ENCODE assay signal across 28 cellular contexts in genomic region chr3:53747559-53747958, GRCh38.
"Had no signal": no experiment of that assay in that cellular context is flagged by ENCODE, and none has a peak within 500 bp of the region (broad histone marks: within the 10 kb centered on the region; RNA-seq: fewer than 3 reads in every experiment).

No MANE protein-coding gene starts in this region.

- FAIRE-seq: astrocyte had no signal

- H3K4me1 Mint-ChIP-seq: activated CD4-positive, alpha-beta T cell treated with anti-CD3 and anti-CD28 coated beads for 36 hours; brain had no signal

- H3K27me3 Mint-ChIP-seq: activated T-helper 17 cell treated with anti-CD3 and anti-CD28 coated beads, Interleukin-2, amount 50 U/mL, for 72 hours had no signal

- H3K36me3 ChIP-seq: SJCRH30 had no signal

- H3K9me3 ChIP-seq: SJCRH30, SK-N-SH had no signal

- H3K4me2 ChIP-seq: KMS-11, SK-N-SH had no signal

- H3K4me1 ChIP-seq: SJCRH30 had no signal

- DNase-seq: activated CD4-positive, alpha-beta memory T cell treated with anti-CD3 and anti-CD28 coated beads, Interleukin-2, amount 10 ng/mL, durations not matched to agents 7 days and 5 days; activated CD4-positive, alpha-beta T cell treated with anti-CD3 and anti-CD28 coated beads for 36 hours; activated CD4-positive, alpha-beta T cell treated with anti-CD3 and anti-CD28 coated beads, Interleukin-2, amount 50 U/mL, for 1 hour; activated gamma-delta T cell; activated naive CD4-positive, alpha-beta T cell treated with anti-CD3 and anti-CD28 coated beads for 36 hours; activated T-cell treated with anti-CD3 and anti-CD28 coated beads for 4 hours; activated T-cell treated with anti-CD3 and anti-CD28 coated beads, Interleukin-2, amount 50 U/mL, for 48 hours; amygdala; NCI-H1092; NCI-H1417; NCI-H1930; NCI-H345; NCI-H510A; NCI-H526 treated with DMSO at 0.1 percent for 48 hours; NCI-H82; OCI-M1; Right ventricle myocardium superior; RPMI8226; SJCRH30; SK-N-SH; T-helper 1 cell had no signal

- H3K4me3 Mint-ChIP-seq: activated CD4-positive, alpha-beta memory T cell treated with anti-CD3 and anti-CD28 coated beads, Interleukin-2, amount 10 ng/mL, durations not matched to agents 7 days and 5 days; activated CD4-positive, alpha-beta T cell treated with anti-CD3 and anti-CD28 coated beads for 36 hours; activated naive CD4-positive, alpha-beta T cell treated with anti-CD3 and anti-CD28 coated beads for 36 hours; activated naive CD8-positive, alpha-beta T cell; activated T-helper 17 cell treated with anti-CD3 and anti-CD28 coated beads, Interleukin-2, amount 50 U/mL, for 72 hours; brain had no signal

- H3K27me3 ChIP-seq: SJCRH30 had no signal

- H3K27ac ChIP-seq: KMS-11, SJCRH30, VCaP had no signal

- H3K4me3 ChIP-seq: SJCRH30 had no signal

- H3K9ac ChIP-seq: KMS-11, SK-N-SH had no signal

- H3K36me3 Mint-ChIP-seq: activated naive CD8-positive, alpha-beta T cell had no signal

- ATAC-seq: activated CD4-positive, alpha-beta T cell treated with anti-CD3 and anti-CD28 coated beads for 36 hours; activated T-helper 17 cell treated with anti-CD3 and anti-CD28 coated beads, Interleukin-2, amount 50 U/mL, for 72 hours; Panc1 had no signal

- H3K9me3 Mint-ChIP-seq: activated naive CD4-positive, alpha-beta T cell treated with anti-CD3 and anti-CD28 coated beads for 36 hours; activated T-helper 17 cell treated with anti-CD3 and anti-CD28 coated beads, Interleukin-2, amount 50 U/mL, for 72 hours had no signal

- H3K27ac Mint-ChIP-seq: activated CD4-positive, alpha-beta memory T cell treated with anti-CD3 and anti-CD28 coated beads, Interleukin-2, amount 10 ng/mL, durations not matched to agents 7 days and 5 days; activated CD4-positive, alpha-beta T cell treated with anti-CD3 and anti-CD28 coated beads for 36 hours; activated naive CD4-positive, alpha-beta T cell treated with anti-CD3 and anti-CD28 coated beads for 36 hours; activated naive CD8-positive, alpha-beta T cell; activated T-helper 17 cell treated with anti-CD3 and anti-CD28 coated beads, Interleukin-2, amount 50 U/mL, for 72 hours; brain had no signal
